19 cellular contexts compared by ENCODE assay signal in genomic region chr4:102302762-102303161, GRCh38.
"Had no signal": no experiment of that assay in that cellular context is flagged by ENCODE, and none has a peak within 500 bp of the region (broad histone marks: within the 10 kb centered on the region; RNA-seq: fewer than 3 reads in every experiment).

No MANE protein-coding gene starts in this region.

- ATAC-seq: natural killer cell treated with Interleukin-12 subunit alpha and Interleukin-12 subunit beta and Interleukin-15 and Interleukin-18, amount 100 ng/mL, for 72 hours had no signal

- DNase-seq: esophagus squamous epithelium; foreskin fibroblast; immature natural killer cell; left ventricle myocardium inferior; mesenchymal stem cell; midbrain; nucleus accumbens; ovary; sigmoid colon; stimulated activated CD4-positive, alpha-beta T cell treated with anti-CD3 and anti-CD28 coated beads, Interleukin-2, amount 100 ng/mL, for 24 hours; stimulated activated CD4-positive, alpha-beta T cell treated with anti-CD3 and anti-CD28 coated beads, Interleukin-4, amount 100 ng/mL, for 4 hours; stimulated activated naive CD4-positive, alpha-beta T cell treated with Interleukin-2 at 50 U/mL for 16 hours; trophoblast cell; uterus had no signal

- H3K9me3 Mint-ChIP-seq: immature natural killer cell; natural killer cell treated with Interleukin-12 subunit alpha and Interleukin-12 subunit beta and Interleukin-15 and Interleukin-18, amount 100 ng/mL, for 72 hours; neural progenitor cell had no signal

- H3K4me3 ChIP-seq: esophagus squamous epithelium, left ventricle myocardium inferior, lung, neural progenitor cell, ovary, right atrium auricular region, sigmoid colon, skin epidermis, uterus had no signal

- H3K4me1 Mint-ChIP-seq: neural progenitor cell had no signal

- H3K27ac ChIP-seq: esophagus squamous epithelium, left ventricle myocardium inferior, neural progenitor cell, ovary, sigmoid colon, skin epidermis, uterus had no signal

- H3K36me3 Mint-ChIP-seq: neural progenitor cell had no signal

- H3K27ac Mint-ChIP-seq: immature natural killer cell, neural progenitor cell had no signal

- H3K4me3 Mint-ChIP-seq: immature natural killer cell; natural killer cell treated with Interleukin-12 subunit alpha and Interleukin-12 subunit beta and Interleukin-15 and Interleukin-18, amount 100 ng/mL, for 72 hours; neural progenitor cell had no signal

- H3K27me3 Mint-ChIP-seq: natural killer cell treated with Interleukin-12 subunit alpha and Interleukin-12 subunit beta and Interleukin-15 and Interleukin-18, amount 100 ng/mL, for 72 hours had no signal
